In the genomic region with DNA sequence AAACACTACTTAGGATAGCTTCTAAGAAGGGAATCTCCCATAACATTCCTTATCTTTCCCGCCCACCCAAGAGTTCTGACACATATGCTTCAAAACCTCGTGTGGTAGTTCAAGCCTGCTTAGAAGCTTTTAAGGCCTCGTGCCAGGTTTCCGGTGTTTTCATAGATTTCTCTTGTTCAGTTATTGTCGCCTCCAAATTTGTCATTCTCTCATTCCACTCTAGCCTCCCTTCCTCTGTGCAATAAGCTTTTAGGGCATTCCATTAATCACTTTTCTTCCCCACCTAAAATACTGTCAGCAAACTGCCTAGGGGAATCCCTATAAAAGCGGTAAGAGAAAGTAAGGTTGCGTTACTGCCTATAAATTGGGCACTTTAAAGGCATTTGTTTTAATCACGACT, we compare ENCODE assay signal across 1 cellular context.
TF ChIP-seq lines count a peak whose summit lies in the region.

No MANE protein-coding gene starts in this region.

TF ChIP-seq in HepG2, 621 proteins besides CTCF, POLR2A, EP300 and RAD21 (continued from another document):
- TF ChIP-seq, protein P1, sequence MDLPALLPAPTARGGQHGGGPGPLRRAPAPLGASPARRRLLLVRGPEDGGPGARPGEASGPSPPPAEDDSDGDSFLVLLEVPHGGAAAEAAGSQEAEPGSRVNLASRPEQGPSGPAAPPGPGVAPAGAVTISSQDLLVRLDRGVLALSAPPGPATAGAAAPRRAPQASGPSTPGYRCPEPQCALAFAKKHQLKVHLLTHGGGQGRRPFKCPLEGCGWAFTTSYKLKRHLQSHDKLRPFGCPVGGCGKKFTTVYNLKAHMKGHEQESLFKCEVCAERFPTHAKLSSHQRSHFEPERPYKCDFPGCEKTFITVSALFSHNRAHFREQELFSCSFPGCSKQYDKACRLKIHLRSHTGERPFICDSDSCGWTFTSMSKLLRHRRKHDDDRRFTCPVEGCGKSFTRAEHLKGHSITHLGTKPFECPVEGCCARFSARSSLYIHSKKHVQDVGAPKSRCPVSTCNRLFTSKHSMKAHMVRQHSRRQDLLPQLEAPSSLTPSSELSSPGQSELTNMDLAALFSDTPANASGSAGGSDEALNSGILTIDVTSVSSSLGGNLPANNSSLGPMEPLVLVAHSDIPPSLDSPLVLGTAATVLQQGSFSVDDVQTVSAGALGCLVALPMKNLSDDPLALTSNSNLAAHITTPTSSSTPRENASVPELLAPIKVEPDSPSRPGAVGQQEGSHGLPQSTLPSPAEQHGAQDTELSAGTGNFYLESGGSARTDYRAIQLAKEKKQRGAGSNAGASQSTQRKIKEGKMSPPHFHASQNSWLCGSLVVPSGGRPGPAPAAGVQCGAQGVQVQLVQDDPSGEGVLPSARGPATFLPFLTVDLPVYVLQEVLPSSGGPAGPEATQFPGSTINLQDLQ (CRISPR knock-in tag; IDR thresholded peaks at IDR 0.05) = no peak
